In genomic region chr1:25166847-25167246, GRCh38 we compare ENCODE assay signal across 1 cellular context.
TF ChIP-seq lines count a peak whose summit lies in the region.

No MANE protein-coding gene starts in this region.

TF ChIP-seq in HCT116, 20 proteins besides CTCF, POLR2A, EP300 and RAD21 (continued from another document):
- TF ChIP-seq ATF3 (IDR thresholded peaks at IDR 0.05) (no peak), EGR1 (IDR thresholded peaks at IDR 0.05; ENCODE audit: low read depth) (no peak), SRF (IDR thresholded peaks at IDR 0.05; ENCODE audit: low read depth) (no peak), ZBTB33 (IDR thresholded peaks at IDR 0.05; ENCODE audit: extremely low read depth, insufficient replicate concordance, low read length) (no peak), POLR2AphosphoS5 (IDR thresholded peaks at IDR 0.05; ENCODE audit: low read depth, low read length) (no peak), ZFX (IDR thresholded peaks at IDR 0.05) (no peak), EZH2phosphoT487 (IDR thresholded peaks at IDR 0.05; ENCODE audit: borderline replicate concordance) (no peak), SP1 (IDR thresholded peaks at IDR 0.05; ENCODE audit: low read depth) (no peak), JUND (IDR thresholded peaks at IDR 0.05) (no peak), FOSL1 (IDR thresholded peaks at IDR 0.05; ENCODE audit: low read depth) (no peak), CEBPB (IDR thresholded peaks at IDR 0.05; ENCODE audit: low read depth) (no peak), YY1 (IDR thresholded peaks at IDR 0.05; ENCODE audit: extremely low read depth, insufficient replicate concordance, low read depth, low read length) (no peak)
